In genomic region chr16:27441998-27442397, GRCh38 we compare ENCODE assay signal across 17 cellular contexts. TPM values are rescaled to one million over a fixed set of nuclear protein-coding genes. Genes with fewer than 3 reads are reported as not detected.
A peak's percentile ranks its signal among the peaks of the same experiment; 100 is the strongest.
DNase-seq lines count a peak whose midpoint lies in the region; ATAC-seq, FAIRE-seq and TF ChIP-seq lines count a peak whose summit lies in the region.
"Had no signal": no experiment of that assay in that cellular context is flagged by ENCODE, and none has a peak within 500 bp of the region (broad histone marks: within the 10 kb centered on the region; RNA-seq: fewer than 3 reads in every experiment).

No MANE protein-coding gene starts in this region.

- DNase-seq in CD14-positive monocyte (ENCODE audit: low spot score) (peak; percentile 7), GM12891 (ENCODE audit: insufficient read length, low spot score) (no peak), chondrocyte (ENCODE audit: low spot score) (peak; percentile 33), posterior vena cava (ENCODE audit: low spot score) (peak; percentile 45), HEK293T (ENCODE audit: extremely low spot score) (no peak), NCI-H2171 (lab: John Stamatoyannopoulos, UW) (no peak)
- DNase-seq: ACHN, AML-193, EL, HCEC 1CT, KBM-7, MV-4-11, NCI-H1417, NCI-H2029, NCI-H510A treated with DMSO at 0.1 percent for 48 hours, PC-9 had no signal

- TF ChIP-seq CTCF in CD14-positive monocyte (IDR thresholded peaks at IDR 0.05) (no peak), chondrocyte (IDR thresholded peaks at IDR 0.05) (no peak)

- ATAC-seq in HG03196 (IDR thresholded peaks at IDR 0.05; ENCODE audit: unreplicated experiment), result no peak

- CTCF ChIA-PET in HEK293T (lab: Yijun Ruan, JAX), result no interaction called here

- H3K4me3 Mint-ChIP-seq in CD14-positive monocyte (no peak overlapping the region), chondrocyte (ENCODE audit: unreplicated experiment) (no peak overlapping the region)

- intact Hi-C loops in CD14-positive monocyte (cut with micrococcal nuclease) (no loop called here), posterior vena cava (cut with DNase I) (no loop called here)

- FAIRE-seq in GM12891 (lab: Jason Lieb, UNC), result no peak

- TF ChIP-seq POLR2A in GM12891 (IDR thresholded peaks at IDR 0.05; ENCODE audit: low read depth, low read length), result peak; percentile 68

- H3K27ac Mint-ChIP-seq in CD14-positive monocyte (no peak overlapping the region), chondrocyte (ENCODE audit: unreplicated experiment) (no peak overlapping the region)

- H3K36me3 Mint-ChIP-seq in CD14-positive monocyte (peaks cover 8 to 12% of the 10 kb centered on the region in 2 donors), chondrocyte (ENCODE audit: low read depth) (peaks cover 11% of the 10 kb centered on the region)

- POLR2A ChIA-PET in HEK293T (lab: Yijun Ruan, JAX), result no interaction called here

- H3K27me3 Mint-ChIP-seq in CD14-positive monocyte (ENCODE audit: low read depth in 3 of 3) (peaks cover 1 to 4% (median 3%) of the 10 kb centered on the region in 3 donors), chondrocyte (ENCODE audit: low read depth) (no peaks in the 10 kb centered on the region)

- H3K9me3 Mint-ChIP-seq in CD14-positive monocyte (peaks cover 9 to 20% (median 15%) of the 10 kb centered on the region in 7 donors), chondrocyte (ENCODE audit: low read depth) (peaks cover 3% of the 10 kb centered on the region)

- H3K4me1 Mint-ChIP-seq in CD14-positive monocyte (no peaks in the 10 kb centered on the region), chondrocyte (ENCODE audit: low read depth) (peaks cover 11% of the 10 kb centered on the region)

TF ChIP-seq in GM12891, 5 proteins besides CTCF, POLR2A, EP300 and RAD21:
- TF ChIP-seq POU2F2 (IDR thresholded peaks at IDR 0.05; ENCODE audit: low read depth, low read length), result no peak
- TF ChIP-seq TAF1 (IDR thresholded peaks at IDR 0.05; ENCODE audit: low read depth, low read length), result no peak
- TF ChIP-seq PAX5 (IDR thresholded peaks at IDR 0.05; ENCODE audit: insufficient read depth, low read length, severe bottlenecking), result no peak
- TF ChIP-seq SPI1 (IDR thresholded peaks at IDR 0.05; ENCODE audit: low read depth, low read length), result no peak
- TF ChIP-seq POLR2AphosphoS5 (IDR thresholded peaks at IDR 0.05; ENCODE audit: low read depth, low read length), result peak; percentile 75; the same call in 1 of the 2 replicates
TF ChIP-seq in GM12891: peak in this region for 1.

TF ChIP-seq in HEK293T, 16 proteins besides CTCF, POLR2A, EP300 and RAD21:
- no peak for TF ChIP-seq SP1 (IDR thresholded peaks at IDR 0.05)
- no peak for TF ChIP-seq L3MBTL2 (conservative IDR thresholded peaks at IDR 0.05)
- TF ChIP-seq PKNOX1 (IDR thresholded peaks at IDR 0.05), result no peak
- TF ChIP-seq LEF1 (IDR thresholded peaks at IDR 0.05; ENCODE audit: borderline replicate concordance), result no peak
- TF ChIP-seq HDGF (IDR thresholded peaks at IDR 0.05; ENCODE audit: borderline replicate concordance), result no peak
- no peak for TF ChIP-seq NFRKB (IDR thresholded peaks at IDR 0.05)
- no peak for TF ChIP-seq BHLHE40 (IDR thresholded peaks at IDR 0.05; ENCODE audit: borderline replicate concordance)
- no peak for TF ChIP-seq ELF4 (IDR thresholded peaks at IDR 0.05)
- no peak for TF ChIP-seq FOXM1 (IDR thresholded peaks at IDR 0.05; ENCODE audit: borderline replicate concordance)
- no peak for TF ChIP-seq FOXK2 (IDR thresholded peaks at IDR 0.05)
- TF ChIP-seq FOXA1 (IDR thresholded peaks at IDR 0.05), result no peak
- TF ChIP-seq ARNT (IDR thresholded peaks at IDR 0.05), result no peak
- no peak for TF ChIP-seq SUZ12 (IDR thresholded peaks at IDR 0.05)
- no peak for TF ChIP-seq CTBP1 (IDR thresholded peaks at IDR 0.05; ENCODE audit: borderline replicate concordance)
- no peak for TF ChIP-seq ZNF384 (IDR thresholded peaks at IDR 0.05)
- no peak for TF ChIP-seq TARDBP (IDR thresholded peaks at IDR 0.05)

RNA-seq across cellular contexts. Expression of gene IL21R, which starts 40.0 kb away (rescaled TPM):
- polyA plus RNA-seq in CD14-positive monocyte, result 1 to 10 TPM; 1.0 to 1.7 TPM
- polyA plus RNA-seq in GM12891 (2012; ENCODE audit: low read depth, missing spikeins), result 39.6 TPM
- total RNA-seq in chondrocyte (2.1 to 11.3 TPM (median 2.2 TPM) in 3 replicates), posterior vena cava (under 1 TPM; 0.24 to 0.56 TPM)

Comparison
In these comparisons a context has a peak if more than half of its experiments do, and no peak if none do; other contexts are left out.
1. DNase-seq: peak in CD14-positive monocyte (single experiment), chondrocyte (single experiment) and posterior vena cava (single experiment); none in GM12891 (single experiment), HEK293T (single experiment) and NCI-H2171 (single experiment).